In the genomic region with DNA sequence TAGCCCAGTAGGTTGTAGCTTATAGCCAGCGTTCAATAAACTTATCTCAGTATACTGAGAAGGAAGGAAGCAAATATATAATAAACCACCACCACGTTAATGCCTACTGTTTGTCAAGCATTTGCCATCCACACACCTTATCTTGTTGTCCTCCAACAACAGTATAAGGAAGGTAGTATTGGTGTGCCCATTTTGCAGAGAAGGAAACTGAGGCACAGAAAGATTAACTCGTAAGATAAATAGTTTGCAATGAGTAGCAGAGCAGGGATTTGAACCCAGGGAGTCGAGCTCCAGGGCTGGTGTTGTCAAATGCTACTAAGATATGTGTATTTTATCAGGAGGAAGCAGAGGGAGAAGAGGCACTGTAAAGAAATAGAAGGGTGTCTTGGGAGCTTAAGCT, we compare ENCODE assay signal across 20 cellular contexts. TPM values are rescaled to one million over a fixed set of nuclear protein-coding genes. Genes with fewer than 3 reads are reported as not detected.
DNase-seq lines count a peak whose midpoint lies in the region; ATAC-seq, FAIRE-seq and TF ChIP-seq lines count a peak whose summit lies in the region.
"Had no signal": no experiment of that assay in that cellular context is flagged by ENCODE, and none has a peak within 500 bp of the region (broad histone marks: within the 10 kb centered on the region; RNA-seq: fewer than 3 reads in every experiment).

No MANE protein-coding gene starts in this region.

- ATAC-seq in HG03342 (IDR thresholded peaks at IDR 0.05; ENCODE audit: unreplicated experiment) (no peak), GM19351 (IDR thresholded peaks at IDR 0.05; ENCODE audit: unreplicated experiment) (no peak)
- ATAC-seq: Right ventricle myocardium inferior had no signal

- H2AFZ ChIP-seq in KMS-11 (ENCODE audit: low read depth), result no peak overlapping the region
- H2AFZ ChIP-seq in astrocyte (ENCODE audit: low read depth, low read length), result no peak overlapping the region
- H2AFZ ChIP-seq in neural progenitor cell (replicated peaks), result no peak overlapping the region

- H3K4me3 ChIP-seq in KMS-11 (IDR thresholded peaks at IDR 0.05; ENCODE audit: insufficient read depth, low read depth, low read length) (no peak overlapping the region), astrocyte (ENCODE audit: insufficient read depth, low read depth, low read length) (no peak overlapping the region), neural progenitor cell (no peak overlapping the region)

- H4K20me1 ChIP-seq in KMS-11 (ENCODE audit: insufficient read depth) (no peaks in the 10 kb centered on the region), astrocyte (ENCODE audit: insufficient read depth, low read length) (no peaks in the 10 kb centered on the region), neural progenitor cell (ENCODE audit: low read depth) (no peaks in the 10 kb centered on the region)

- H3K4me3 Mint-ChIP-seq in activated naive CD4-positive, alpha-beta T cell treated with anti-CD3 and anti-CD28 coated beads, Interleukin-2, amount 10 ng/mL, durations not matched to agents 7 days and 5 days, result no peak overlapping the region
- peak overlapping the region; percentile 54 for H3K4me3 Mint-ChIP-seq in astrocyte (ENCODE audit: unreplicated experiment)
- H3K4me3 Mint-ChIP-seq in neural progenitor cell, result no peak overlapping the region

- H3K79me2 ChIP-seq in KMS-11 (ENCODE audit: insufficient read depth, low read depth) (no peaks in the 10 kb centered on the region), astrocyte (ENCODE audit: insufficient read depth, low read length) (no peaks in the 10 kb centered on the region), neural progenitor cell (ENCODE audit: low read depth) (no peaks in the 10 kb centered on the region)

- H3K36me3 Mint-ChIP-seq in activated naive CD4-positive, alpha-beta T cell treated with anti-CD3 and anti-CD28 coated beads, Interleukin-2, amount 10 ng/mL, durations not matched to agents 7 days and 5 days, result no peaks in the 10 kb centered on the region
- H3K36me3 Mint-ChIP-seq in astrocyte (ENCODE audit: low read depth, unreplicated experiment) (no peaks in the 10 kb centered on the region), neural progenitor cell (no peaks in the 10 kb centered on the region)

- H3K27ac ChIP-seq in KMS-11 (no peak overlapping the region), astrocyte (ENCODE audit: low read depth, low read length) (no peak overlapping the region), neural progenitor cell (no peak overlapping the region)
- H3K27ac ChIP-seq: 22Rv1, HL-60 had no signal

- H3K4me1 Mint-ChIP-seq in activated naive CD4-positive, alpha-beta T cell treated with anti-CD3 and anti-CD28 coated beads, Interleukin-2, amount 10 ng/mL, durations not matched to agents 7 days and 5 days, result peaks cover 55% of the 10 kb centered on the region
- no peaks in the 10 kb centered on the region for H3K4me1 Mint-ChIP-seq in astrocyte (ENCODE audit: low read depth, unreplicated experiment)
- H3K4me1 Mint-ChIP-seq in neural progenitor cell, result peaks cover 13% of the 10 kb centered on the region

- no peak for FAIRE-seq in astrocyte (lab: Jason Lieb, UNC)

- H3K27me3 Mint-ChIP-seq in activated naive CD4-positive, alpha-beta T cell treated with anti-CD3 and anti-CD28 coated beads, Interleukin-2, amount 10 ng/mL, durations not matched to agents 7 days and 5 days, result peaks cover 54% of the 10 kb centered on the region
- H3K27me3 Mint-ChIP-seq in astrocyte (ENCODE audit: low read depth, unreplicated experiment), result no peaks in the 10 kb centered on the region
- H3K27me3 Mint-ChIP-seq in neural progenitor cell (ENCODE audit: insufficient read depth, low read depth), result peaks cover 15% of the 10 kb centered on the region

- H3K9me3 Mint-ChIP-seq in activated naive CD4-positive, alpha-beta T cell treated with anti-CD3 and anti-CD28 coated beads, Interleukin-2, amount 10 ng/mL, durations not matched to agents 7 days and 5 days, result no peaks in the 10 kb centered on the region
- no peaks in the 10 kb centered on the region for H3K9me3 Mint-ChIP-seq in astrocyte (ENCODE audit: unreplicated experiment)
- no peaks in the 10 kb centered on the region for H3K9me3 Mint-ChIP-seq in neural progenitor cell

- TF ChIP-seq CTCF in KMS-11 (conservative IDR thresholded peaks at IDR 0.05; ENCODE audit: low read depth, low read length) (no peak), astrocyte (IDR thresholded peaks at IDR 0.05; ENCODE audit: insufficient read depth, low read depth, low read length) (no peak), neural progenitor cell (IDR thresholded peaks at IDR 0.05) (no peak)

- H3K27me3 ChIP-seq in KMS-11 (ENCODE audit: insufficient read depth, low read depth) (peaks cover 12% of the 10 kb centered on the region; the same call in 1 of the 2 replicates), astrocyte (ENCODE audit: insufficient read depth, low read length) (peaks cover 5% of the 10 kb centered on the region), neural progenitor cell (no peaks in the 10 kb centered on the region)

- H3K36me3 ChIP-seq in KMS-11 (ENCODE audit: insufficient read depth) (no peaks in the 10 kb centered on the region), astrocyte (ENCODE audit: insufficient read depth, low read length) (no peaks in the 10 kb centered on the region), neural progenitor cell (no peaks in the 10 kb centered on the region)

- CTCF ChIA-PET in activated naive CD4-positive, alpha-beta T cell treated with anti-CD3 and anti-CD28 coated beads, Interleukin-2, amount 10 ng/mL, durations not matched to agents 7 days and 5 days (lab: Charles Lee), result no interaction called here

- H3K9me3 ChIP-seq in astrocyte (ENCODE audit: insufficient read depth, low read depth, low read length) (no peaks in the 10 kb centered on the region), neural progenitor cell (ENCODE audit: low read depth) (no peaks in the 10 kb centered on the region)
- H3K9me3 ChIP-seq: SK-N-SH had no signal

- H3K27ac Mint-ChIP-seq in activated naive CD4-positive, alpha-beta T cell treated with anti-CD3 and anti-CD28 coated beads, Interleukin-2, amount 10 ng/mL, durations not matched to agents 7 days and 5 days, result peak overlapping the region; percentile 47
- H3K27ac Mint-ChIP-seq in astrocyte (ENCODE audit: unreplicated experiment) (no peak overlapping the region), neural progenitor cell (peak overlapping the region; percentile 21)

- DNase-seq in activated naive CD4-positive, alpha-beta T cell treated with anti-CD3 and anti-CD28 coated beads, Interleukin-2, amount 10 ng/mL, durations not matched to agents 7 days and 5 days, result no peak
- no peak for DNase-seq in activated naive CD4-positive, alpha-beta T cell treated with anti-CD3 and anti-CD28 coated beads, Interleukin-2, amount 50 U/mL, for 16 hours
- no peak for DNase-seq in astrocyte (ENCODE audit: low read depth)
- no peak for DNase-seq in neural progenitor cell (ENCODE audit: low spot score)
- no peak for DNase-seq in NAMALWA (ENCODE audit: low spot score)
- DNase-seq: COR-L47, DMS153, H7, KBM-7, NCI-H1092 treated with DMSO at 0.1 percent for 48 hours, NCI-H2081 treated with DMSO at 0.1 percent for 48 hours, NCI-H510A, NCI-H774, SK-N-SH had no signal

- no peaks in the 10 kb centered on the region for H3F3A ChIP-seq in neural progenitor cell (ENCODE audit: low read depth)

- H3K9ac ChIP-seq in KMS-11 (no peak overlapping the region), astrocyte (ENCODE audit: low read length) (no peak overlapping the region), neural progenitor cell (no peak overlapping the region)
- H3K9ac ChIP-seq: SK-N-SH had no signal

- H3K4me2 ChIP-seq in KMS-11 (peak overlapping the region; percentile 71), astrocyte (ENCODE audit: low read length) (no peak overlapping the region), neural progenitor cell (no peak overlapping the region)
- H3K4me2 ChIP-seq: SK-N-SH had no signal

- H3K4me1 ChIP-seq in KMS-11 (ENCODE audit: low read depth, poor library complexity, severe bottlenecking), result peaks cover 51% of the 10 kb centered on the region
- no peaks in the 10 kb centered on the region for H3K4me1 ChIP-seq in astrocyte (ENCODE audit: insufficient read depth, low read length)
- H3K4me1 ChIP-seq in neural progenitor cell, result peaks cover 5% of the 10 kb centered on the region

RNA-seq across cellular contexts. Expression of a gene that starts 27.8 kb away (rescaled TPM):
- 33.9 and 57.7 TPM in 2 replicates for total RNA-seq in astrocyte
- total RNA-seq in neural progenitor cell (ENCODE audit: low replicate concordance), result 32.9 and 98.6 TPM in 2 replicates
